In the genomic region with DNA sequence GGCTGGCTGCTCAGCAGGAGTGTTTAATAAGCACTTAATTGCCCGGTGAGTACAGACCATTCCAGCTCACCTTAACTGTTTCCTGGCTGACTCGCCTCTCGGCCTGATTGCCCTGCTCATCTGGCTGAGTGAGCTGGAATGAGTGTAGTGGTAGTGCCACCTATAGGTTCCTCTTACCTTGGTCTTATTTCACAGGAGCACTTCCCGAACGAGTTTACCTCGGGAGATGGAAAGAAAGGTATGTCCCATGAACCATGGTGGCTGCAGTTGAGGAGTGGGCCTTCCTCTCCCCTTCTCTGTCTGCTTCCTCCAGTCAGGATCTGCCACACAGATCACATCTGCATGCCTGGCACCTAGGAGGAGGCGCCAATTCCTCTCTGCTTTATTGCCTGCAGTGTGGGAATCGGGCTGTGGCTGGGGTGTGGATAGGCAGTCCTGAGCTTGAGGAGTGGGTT, we compare ENCODE assay signal across 1 cellular context.
TF ChIP-seq lines count a peak whose summit lies in the region.

No MANE protein-coding gene starts in this region.

TF ChIP-seq in IMR-90, 13 proteins besides CTCF, POLR2A, EP300 and RAD21:
- TF ChIP-seq MAFK (IDR thresholded peaks at IDR 0.05; ENCODE audit: low read depth, low read length) (no peak), SMC3 (IDR thresholded peaks at IDR 0.05; ENCODE audit: low read depth, low read length) (peak; percentile 41; the same call in 1 of the 2 replicates)
TF ChIP-seq in IMR-90: peak in this region for 1.
